7 cellular contexts compared by ENCODE assay signal in genomic region chr7:68456469-68456868, GRCh38.
"Had no signal": no experiment of that assay in that cellular context is flagged by ENCODE, and none has a peak within 500 bp of the region (broad histone marks: within the 10 kb centered on the region; RNA-seq: fewer than 3 reads in every experiment).

No MANE protein-coding gene starts in this region.

- H3K27me3 Mint-ChIP-seq: IgD-negative memory B cell had no signal

- DNase-seq: IMR-90, KBM-7, KG1 had no signal

- ATAC-seq: HepG2 had no signal

- H3K27ac Mint-ChIP-seq: IgD-negative memory B cell had no signal

- FAIRE-seq: HepG2, HTR-8/SVneo had no signal

- H3K4me3 Mint-ChIP-seq: IgD-negative memory B cell had no signal

- H3K27ac ChIP-seq: HL-60 had no signal
